3 cellular contexts compared by ENCODE assay signal in the genomic region with DNA sequence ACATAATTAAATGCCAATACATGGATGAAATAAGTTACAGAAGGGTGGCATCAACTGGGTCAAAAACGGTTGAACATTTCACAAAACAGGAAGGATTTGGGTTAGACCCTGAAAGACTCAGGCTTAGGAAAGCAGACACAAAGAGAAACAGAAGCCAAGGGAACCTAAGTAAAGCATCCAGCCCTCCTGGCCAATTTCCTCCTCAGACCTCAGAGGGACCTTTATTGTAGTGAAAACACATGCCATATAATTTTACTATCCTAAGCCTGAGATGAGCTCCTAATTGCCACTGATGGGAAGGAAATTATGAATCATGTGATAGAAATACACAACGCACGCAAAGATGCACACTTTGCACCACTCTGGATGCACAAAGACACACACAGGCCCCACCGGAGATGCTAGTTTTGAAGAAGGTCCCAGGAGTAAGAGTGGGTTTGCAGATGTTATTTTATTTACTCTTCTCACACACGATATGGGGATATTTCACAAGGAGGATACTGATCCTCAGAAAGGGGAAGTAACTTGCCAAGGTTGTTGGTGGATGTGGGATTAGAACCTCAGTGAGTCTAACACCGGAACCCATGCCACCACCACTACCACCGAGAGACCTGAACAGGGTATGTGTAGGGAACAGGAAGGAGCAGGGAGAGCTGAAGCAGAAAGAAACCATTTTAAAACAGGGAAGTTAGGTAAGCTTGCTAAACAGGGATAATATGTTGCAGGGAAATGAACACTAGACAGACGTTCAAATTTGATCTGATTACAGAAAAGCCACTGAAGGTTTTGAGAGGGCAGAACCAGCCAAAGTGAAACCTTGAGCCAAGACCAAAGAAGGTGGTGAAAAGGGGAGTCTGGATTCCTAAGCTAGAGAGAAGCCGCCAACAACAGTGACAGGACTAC.
TF ChIP-seq lines count a peak whose summit lies in the region.

No MANE protein-coding gene starts in this region.

TF ChIP-seq in SK-N-SH treated with all-trans-retinoic acid at 6 μM for 48 hours, 23 proteins besides CTCF, POLR2A, EP300 and RAD21 (continued from another document and continues in another):
- no peak for TF ChIP-seq PATZ1 (CRISPR knock-in tag; IDR thresholded peaks at IDR 0.05; ENCODE audit: borderline replicate concordance)
- no peak for TF ChIP-seq OSR1 (CRISPR knock-in tag; IDR thresholded peaks at IDR 0.05)
- TF ChIP-seq CREB5 (CRISPR knock-in tag; IDR thresholded peaks at IDR 0.05; ENCODE audit: low read depth) = no peak
- TF ChIP-seq ZNF8 (CRISPR knock-in tag; IDR thresholded peaks at IDR 0.05) = no peak
- no peak for TF ChIP-seq ZC3H10 (CRISPR knock-in tag; IDR thresholded peaks at IDR 0.05)
- TF ChIP-seq, protein P1, sequence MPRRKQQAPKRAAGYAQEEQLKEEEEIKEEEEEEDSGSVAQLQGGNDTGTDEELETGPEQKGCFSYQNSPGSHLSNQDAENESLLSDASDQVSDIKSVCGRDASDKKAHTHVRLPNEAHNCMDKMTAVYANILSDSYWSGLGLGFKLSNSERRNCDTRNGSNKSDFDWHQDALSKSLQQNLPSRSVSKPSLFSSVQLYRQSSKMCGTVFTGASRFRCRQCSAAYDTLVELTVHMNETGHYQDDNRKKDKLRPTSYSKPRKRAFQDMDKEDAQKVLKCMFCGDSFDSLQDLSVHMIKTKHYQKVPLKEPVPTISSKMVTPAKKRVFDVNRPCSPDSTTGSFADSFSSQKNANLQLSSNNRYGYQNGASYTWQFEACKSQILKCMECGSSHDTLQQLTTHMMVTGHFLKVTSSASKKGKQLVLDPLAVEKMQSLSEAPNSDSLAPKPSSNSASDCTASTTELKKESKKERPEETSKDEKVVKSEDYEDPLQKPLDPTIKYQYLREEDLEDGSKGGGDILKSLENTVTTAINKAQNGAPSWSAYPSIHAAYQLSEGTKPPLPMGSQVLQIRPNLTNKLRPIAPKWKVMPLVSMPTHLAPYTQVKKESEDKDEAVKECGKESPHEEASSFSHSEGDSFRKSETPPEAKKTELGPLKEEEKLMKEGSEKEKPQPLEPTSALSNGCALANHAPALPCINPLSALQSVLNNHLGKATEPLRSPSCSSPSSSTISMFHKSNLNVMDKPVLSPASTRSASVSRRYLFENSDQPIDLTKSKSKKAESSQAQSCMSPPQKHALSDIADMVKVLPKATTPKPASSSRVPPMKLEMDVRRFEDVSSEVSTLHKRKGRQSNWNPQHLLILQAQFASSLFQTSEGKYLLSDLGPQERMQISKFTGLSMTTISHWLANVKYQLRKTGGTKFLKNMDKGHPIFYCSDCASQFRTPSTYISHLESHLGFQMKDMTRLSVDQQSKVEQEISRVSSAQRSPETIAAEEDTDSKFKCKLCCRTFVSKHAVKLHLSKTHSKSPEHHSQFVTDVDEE (CRISPR knock-in tag; IDR thresholded peaks at IDR 0.05) = no peak
- TF ChIP-seq SNAI2 (CRISPR knock-in tag; IDR thresholded peaks at IDR 0.05) = no peak
- TF ChIP-seq ESRRG (CRISPR knock-in tag; IDR thresholded peaks at IDR 0.05) = no peak
- TF ChIP-seq ZFP3 (CRISPR knock-in tag; IDR thresholded peaks at IDR 0.05) = no peak
- TF ChIP-seq TOX (CRISPR knock-in tag; IDR thresholded peaks at IDR 0.05; ENCODE audit: borderline replicate concordance) = no peak
- no peak for TF ChIP-seq ZFP30 (CRISPR knock-in tag; IDR thresholded peaks at IDR 0.05)
- TF ChIP-seq CSDC2 (CRISPR knock-in tag; IDR thresholded peaks at IDR 0.05) = no peak

TF ChIP-seq in SK-N-SH, 30 proteins besides CTCF, POLR2A, EP300 and RAD21 (continued from another document):
- TF ChIP-seq ZBTB33 (IDR thresholded peaks at IDR 0.05; ENCODE audit: borderline replicate concordance, low read depth) (no peak), JUND (IDR thresholded peaks at IDR 0.05) (no peak), MAX (IDR thresholded peaks at IDR 0.05; ENCODE audit: low read depth) (no peak), RCOR1 (IDR thresholded peaks at IDR 0.05; ENCODE audit: low read length) (no peak), NRF1 (IDR thresholded peaks at IDR 0.05; ENCODE audit: low read depth, low read length) (no peak), SMC3 (IDR thresholded peaks at IDR 0.05; ENCODE audit: low read depth, low read length) (no peak)
- TF ChIP-seq, protein P2, sequence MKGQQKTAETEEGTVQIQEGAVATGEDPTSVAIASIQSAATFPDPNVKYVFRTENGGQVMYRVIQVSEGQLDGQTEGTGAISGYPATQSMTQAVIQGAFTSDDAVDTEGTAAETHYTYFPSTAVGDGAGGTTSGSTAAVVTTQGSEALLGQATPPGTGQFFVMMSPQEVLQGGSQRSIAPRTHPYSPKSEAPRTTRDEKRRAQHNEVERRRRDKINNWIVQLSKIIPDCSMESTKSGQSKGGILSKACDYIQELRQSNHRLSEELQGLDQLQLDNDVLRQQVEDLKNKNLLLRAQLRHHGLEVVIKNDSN (IDR thresholded peaks at IDR 0.05; ENCODE audit: borderline replicate concordance, low read depth) = no peak
- TF ChIP-seq, protein P3, sequence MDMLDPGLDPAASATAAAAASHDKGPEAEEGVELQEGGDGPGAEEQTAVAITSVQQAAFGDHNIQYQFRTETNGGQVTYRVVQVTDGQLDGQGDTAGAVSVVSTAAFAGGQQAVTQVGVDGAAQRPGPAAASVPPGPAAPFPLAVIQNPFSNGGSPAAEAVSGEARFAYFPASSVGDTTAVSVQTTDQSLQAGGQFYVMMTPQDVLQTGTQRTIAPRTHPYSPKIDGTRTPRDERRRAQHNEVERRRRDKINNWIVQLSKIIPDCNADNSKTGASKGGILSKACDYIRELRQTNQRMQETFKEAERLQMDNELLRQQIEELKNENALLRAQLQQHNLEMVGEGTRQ (IDR thresholded peaks at IDR 0.05; ENCODE audit: borderline replicate concordance, low read depth, low read length) = no peak

TF ChIP-seq in HEK293T, 16 proteins besides CTCF, POLR2A, EP300 and RAD21 (continued from another document):
- TF ChIP-seq FOXA1 (IDR thresholded peaks at IDR 0.05) = no peak
